ENCODE assay signal across 9 cellular contexts in the genomic region with DNA sequence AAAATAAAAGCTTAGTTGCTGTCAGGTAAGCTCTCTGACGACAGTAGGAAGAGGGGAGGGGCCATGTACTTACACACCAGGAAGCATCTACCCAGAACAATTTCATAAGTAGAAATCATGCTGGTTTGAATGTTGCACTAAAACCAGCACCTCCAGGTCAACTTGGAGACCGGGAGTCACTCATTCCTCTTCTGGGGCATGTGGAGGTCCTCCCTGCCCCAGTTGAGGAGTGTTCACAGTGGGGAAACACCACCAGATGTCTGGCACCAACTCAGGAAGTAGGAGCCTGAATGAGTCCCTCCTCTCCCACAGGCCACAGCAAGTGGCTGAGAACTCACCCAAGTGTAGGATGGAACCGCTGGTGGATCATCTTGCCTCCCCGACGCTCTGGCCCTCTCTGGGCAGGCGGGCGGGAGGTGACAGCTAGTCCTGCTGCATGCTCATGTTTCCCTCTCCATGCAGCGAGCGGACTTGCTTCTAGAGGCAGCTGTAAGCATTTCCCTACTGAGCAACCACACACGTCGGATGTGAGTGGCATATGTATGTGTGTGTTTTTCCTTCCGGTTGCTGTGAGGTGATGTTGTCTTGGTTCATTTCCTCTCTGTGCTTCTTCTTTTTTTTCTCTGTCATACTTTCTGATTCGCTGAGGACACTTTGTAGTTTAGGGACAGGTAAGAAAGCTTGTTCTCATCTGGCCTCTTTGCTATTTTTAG.
DNase-seq lines count a peak whose midpoint lies in the region; ATAC-seq lines count a peak whose summit lies in the region.
"Had no signal": no experiment of that assay in that cellular context is flagged by ENCODE, and none has a peak within 500 bp of the region (broad histone marks: within the 10 kb centered on the region; RNA-seq: fewer than 3 reads in every experiment).

No MANE protein-coding gene starts in this region.

- ATAC-seq in GM19463 (IDR thresholded peaks at IDR 0.05; ENCODE audit: unreplicated experiment) (peak; percentile 75), HG03571 (IDR thresholded peaks at IDR 0.05; ENCODE audit: unreplicated experiment) (peak; percentile 85), right cardiac atrium (peak; percentile 41 to 67)
- ATAC-seq: body of pancreas had no signal

- WGBS in right cardiac atrium = 84% methylated on average over 13 of the region's 13 CpGs

- H3K4me1 ChIP-seq in right cardiac atrium (ENCODE audit: control insufficient read depth, insufficient read depth, low read length) = no peaks in the 10 kb centered on the region
- H3K4me1 ChIP-seq: body of pancreas had no signal

- intact Hi-C loops in right cardiac atrium (cut with DNase I) = no loop called here

- peak; percentile 35 for DNase-seq in Ammon's horn (ENCODE audit: low spot score)
- DNase-seq in activated CD8-positive, alpha-beta memory T cell treated with anti-CD3 and anti-CD28 coated beads for 1 hour (ENCODE audit: extremely low read depth in 1 of 2, low read depth in 1 of 2) = peak; percentile 32 to 39
- peak in 1 of 3 donors; percentile 52 for DNase-seq in right cardiac atrium
- peak; percentile 46 to 48 for DNase-seq in stimulated activated CD8-positive, alpha-beta memory T cell treated with anti-CD3 and anti-CD28 coated beads, Interleukin-15, amount 100 ng/mL, for 48 hours (ENCODE audit: low read depth in 2 of 2)
- DNase-seq in HK-2 (ENCODE audit: unreplicated experiment) = no peak
- DNase-seq in NCI-H2171 (lab: John Stamatoyannopoulos, UW) = no peak

- no peaks in the 10 kb centered on the region for H3K27me3 ChIP-seq in right cardiac atrium (ENCODE audit: control insufficient read depth, insufficient read depth)
- H3K27me3 ChIP-seq: body of pancreas had no signal

- no peak overlapping the region for H3K4me3 ChIP-seq in right cardiac atrium (ENCODE audit: low read length)
- H3K4me3 ChIP-seq: body of pancreas had no signal

- no peak overlapping the region for H3K27ac ChIP-seq in right cardiac atrium (ENCODE audit: low read length)

- no peaks in the 10 kb centered on the region for H3K9me3 ChIP-seq in right cardiac atrium (ENCODE audit: control insufficient read depth, low read length)
- H3K9me3 ChIP-seq: body of pancreas had no signal

Comparison
In these comparisons a context has a peak if more than half of its experiments do, and no peak if none do; other contexts are left out.
1. DNase-seq: peak in Ammon's horn (single experiment), activated CD8-positive, alpha-beta memory T cell treated with anti-CD3 and anti-CD28 coated beads for 1 hour (2 of 2) and stimulated activated CD8-positive, alpha-beta memory T cell treated with anti-CD3 and anti-CD28 coated beads, Interleukin-15, amount 100 ng/mL, for 48 hours (2 of 2); none in HK-2 (single experiment) and NCI-H2171 (single experiment).
2. Peak in every context shown above with its lines, with median percentiles within 50 percentile points of each other: ATAC-seq.